Comparison of ENCODE assay signal across 18 cellular contexts in genomic region chr6:30804333-30804732, GRCh38. TPM values are rescaled to one million over a fixed set of nuclear protein-coding genes. Genes with fewer than 3 reads are reported as not detected.
A peak's percentile ranks its signal among the peaks of the same experiment; 100 is the strongest.
DNase-seq lines count a peak whose midpoint lies in the region; ATAC-seq and TF ChIP-seq lines count a peak whose summit lies in the region.
"Had no signal": no experiment of that assay in that cellular context is flagged by ENCODE, and none has a peak within 500 bp of the region (broad histone marks: within the 10 kb centered on the region; RNA-seq: fewer than 3 reads in every experiment).

No MANE protein-coding gene starts in this region.

- peaks cover 32% of the 10 kb centered on the region for H3K36me3 Mint-ChIP-seq in activated naive CD8-positive, alpha-beta T cell treated with anti-CD3 and anti-CD28 coated beads, Interleukin-2, amount 10 ng/mL, durations not matched to agents 7 days and 5 days
- H3K36me3 Mint-ChIP-seq in neural progenitor cell = no peaks in the 10 kb centered on the region
- H3K36me3 Mint-ChIP-seq: IgD-negative memory B cell had no signal

- H3K4me3 Mint-ChIP-seq in activated naive CD8-positive, alpha-beta T cell treated with anti-CD3 and anti-CD28 coated beads, Interleukin-2, amount 10 ng/mL, durations not matched to agents 7 days and 5 days = no peak overlapping the region
- peak overlapping the region; percentile 30 for H3K4me3 Mint-ChIP-seq in neural progenitor cell
- H3K4me3 Mint-ChIP-seq: IgD-negative memory B cell had no signal

- H3K27me3 ChIP-seq in BLaER1 treated with 17β-estradiol and CSF1 and Interleukin-3, amounts not matched to agents 10 nM and 100 nM = no peaks in the 10 kb centered on the region
- H3K27me3 ChIP-seq in HCT116 (ENCODE audit: insufficient read depth, low read length) (no peaks in the 10 kb centered on the region), neural progenitor cell (no peaks in the 10 kb centered on the region), right atrium auricular region (no peaks in the 10 kb centered on the region)
- H3K27me3 ChIP-seq: BLaER1 had no signal

- H3K4me1 ChIP-seq in BLaER1 treated with 17β-estradiol and CSF1 and Interleukin-3, amounts not matched to agents 10 nM and 100 nM = peaks cover 0 to 26% (median 11%) of the 10 kb centered on the region in 10 experiments; a peak in 15 of 20 replicates
- H3K4me1 ChIP-seq in HCT116 (ENCODE audit: control insufficient read depth in 1 of 2, insufficient read depth in 2 of 2, low read length in 2 of 2) (peaks cover 38 to 64% of the 10 kb centered on the region in 2 experiments), neural progenitor cell (no peaks in the 10 kb centered on the region), right atrium auricular region (no peaks in the 10 kb centered on the region)

- peaks cover 10% of the 10 kb centered on the region for H3K9me3 Mint-ChIP-seq in activated naive CD8-positive, alpha-beta T cell treated with anti-CD3 and anti-CD28 coated beads, Interleukin-2, amount 10 ng/mL, durations not matched to agents 7 days and 5 days
- no peaks in the 10 kb centered on the region for H3K9me3 Mint-ChIP-seq in neural progenitor cell
- H3K9me3 Mint-ChIP-seq: IgD-negative memory B cell had no signal

- no peaks in the 10 kb centered on the region for H3K27me3 Mint-ChIP-seq in activated naive CD8-positive, alpha-beta T cell treated with anti-CD3 and anti-CD28 coated beads, Interleukin-2, amount 10 ng/mL, durations not matched to agents 7 days and 5 days
- H3K27me3 Mint-ChIP-seq in neural progenitor cell (ENCODE audit: insufficient read depth, low read depth) = peaks cover 7% of the 10 kb centered on the region

- TF ChIP-seq CTCF in HCT116 (IDR thresholded peaks at IDR 0.05 in 2 of 3, conservative IDR thresholded peaks at IDR 0.05 in 1 of 3; ENCODE audit: borderline replicate concordance in 1 of 3, insufficient read depth in 1 of 3, low read depth in 2 of 3, low read length in 2 of 3) = no peak
- TF ChIP-seq CTCF in neural progenitor cell (IDR thresholded peaks at IDR 0.05) = no peak
- no peak for TF ChIP-seq CTCF in right atrium auricular region (IDR thresholded peaks at IDR 0.05)

- CTCF ChIA-PET in HCT116 (lab: Charles Lee) = interaction anchor here (1.7 kb wide), 1 partner anchor 283 kb away, joined by 3 read pairs; no protein-coding TSS in a partner anchor

- no peak for TF ChIP-seq RAD21 in HCT116 (IDR thresholded peaks at IDR 0.05; ENCODE audit: low read depth)

- no peaks in the 10 kb centered on the region for H4K20me1 ChIP-seq in BLaER1 treated with 17β-estradiol and CSF1 and Interleukin-3, amounts not matched to agents 10 nM and 100 nM
- H4K20me1 ChIP-seq in HCT116 (ENCODE audit: insufficient read depth) (no peaks in the 10 kb centered on the region), neural progenitor cell (ENCODE audit: low read depth) (no peaks in the 10 kb centered on the region)
- H4K20me1 ChIP-seq: BLaER1 had no signal

- no peaks in the 10 kb centered on the region for H3K9me2 ChIP-seq in HCT116 (ENCODE audit: insufficient read depth)

- peak overlapping the region; percentile 17 for H3K27ac Mint-ChIP-seq in activated naive CD8-positive, alpha-beta T cell treated with anti-CD3 and anti-CD28 coated beads, Interleukin-2, amount 10 ng/mL, durations not matched to agents 7 days and 5 days
- no peak overlapping the region for H3K27ac Mint-ChIP-seq in neural progenitor cell

- H3K9me3 ChIP-seq in BLaER1 treated with 17β-estradiol and CSF1 and Interleukin-3, amounts not matched to agents 10 nM and 100 nM (replicated peaks in 1 of 11) = peaks cover 0 to 20% (median 0%) of the 10 kb centered on the region in 11 experiments; a peak in 3 of 22 replicates
- H3K9me3 ChIP-seq in HCT116 (ENCODE audit: control insufficient read depth in 1 of 2, insufficient read depth in 1 of 2, low read depth in 1 of 2, low read length in 2 of 2) (no peaks in the 10 kb centered on the region), neural progenitor cell (ENCODE audit: low read depth) (no peaks in the 10 kb centered on the region), right atrium auricular region (no peaks in the 10 kb centered on the region)
- H3K9me3 ChIP-seq: BLaER1 had no signal

- no TSS peak for BruUV-seq in HCT116 (replicated peaks; lab: Mats Ljungman, UMichigan)

- RAD21 ChIA-PET in HCT116 (lab: Charles Lee; ENCODE audit: low non-redundant PET in 1 of 2, low total read pairs in 2 of 2, uncharacterized antibody in 2 of 2, unreplicated experiment in 2 of 2) = interaction anchor here in 1 of 2 experiments (0.6 kb wide), 1 partner anchor 21 kb away, joined by 3 read pairs; no protein-coding TSS in a partner anchor

- H3K9ac ChIP-seq in BLaER1 treated with 17β-estradiol and CSF1 and Interleukin-3, amounts not matched to agents 10 nM and 100 nM = no peak overlapping the region
- H3K9ac ChIP-seq in HCT116 (ENCODE audit: low read length) (no peak overlapping the region), neural progenitor cell (no peak overlapping the region)
- H3K9ac ChIP-seq: BLaER1 had no signal

- no peak for DNase-seq in HCT116 (ENCODE audit: low read depth, low spot score)
- no peak for DNase-seq in activated naive CD8-positive, alpha-beta T cell treated with anti-CD3 and anti-CD28 coated beads, Interleukin-2, amount 10 ng/mL, durations not matched to agents 7 days and 5 days
- no peak for DNase-seq in neural progenitor cell (ENCODE audit: low spot score)
- no peak for DNase-seq in SKM-1 treated with dmso at 0.1 percent for 144 hours (lab: John Stamatoyannopoulos, UW; ENCODE audit: unreplicated experiment)
- no peak for DNase-seq in right atrium auricular region (ENCODE audit: low spot score)
- DNase-seq in activated effector memory CD4-positive, alpha-beta T cell treated with Interleukin-2 at 50 U/mL for 16 hours = no peak
- DNase-seq in cerebellar nuclear complex (lab: John Stamatoyannopoulos, UW) = no peak
- DNase-seq: DMS79; H7; MM.1S; NCI-H1092; NCI-H146; NCI-H2081 treated with DMSO at 0.1 percent for 48 hours; NK-92 treated with Interleukin-12 subunit alpha and Interleukin-12 subunit beta, amount 100 ng/mL, for 24 hours had no signal

- POLR2A ChIA-PET in HCT116 (lab: Charles Lee) = interaction anchor here (0.9 to 30.6 kb wide), 10 partner anchors 8 to 74 kb away, joined by 3 to 680 read pairs (median 16); partner anchors contain the start of genes FLOT1 and IER3
- POLR2A ChIA-PET in activated naive CD8-positive, alpha-beta T cell treated with anti-CD3 and anti-CD28 coated beads, Interleukin-2, amount 10 ng/mL, durations not matched to agents 7 days and 5 days (lab: Charles Lee) = interaction anchor here (0.6 kb wide), 1 partner anchor 102 kb away, joined by 4 read pairs; no protein-coding TSS in a partner anchor

- no peak for TF ChIP-seq POLR2A in HCT116 (IDR thresholded peaks at IDR 0.05; ENCODE audit: borderline replicate concordance, extremely low read depth, insufficient read depth, insufficient read length)

- H2AFZ ChIP-seq in HCT116 (ENCODE audit: low read depth, low read length, poor library complexity, severe bottlenecking) (no peak overlapping the region), neural progenitor cell (replicated peaks) (no peak overlapping the region)

- H3F3A ChIP-seq in neural progenitor cell (ENCODE audit: low read depth) = no peaks in the 10 kb centered on the region

- H3K4me1 Mint-ChIP-seq in activated naive CD8-positive, alpha-beta T cell treated with anti-CD3 and anti-CD28 coated beads, Interleukin-2, amount 10 ng/mL, durations not matched to agents 7 days and 5 days = peaks cover 27% of the 10 kb centered on the region
- peaks cover 14% of the 10 kb centered on the region for H3K4me1 Mint-ChIP-seq in neural progenitor cell

- H3K4me2 ChIP-seq in BLaER1 treated with 17β-estradiol and CSF1 and Interleukin-3, amounts not matched to agents 10 nM and 100 nM = peak overlapping the region in 7 of 11 experiments; percentile 9 to 74 (median 56); a peak in 11 of 22 replicates
- H3K4me2 ChIP-seq in HCT116 (ENCODE audit: low read length) (no peak overlapping the region), neural progenitor cell (no peak overlapping the region)
- H3K4me2 ChIP-seq: BLaER1 had no signal

- intact Hi-C loops in HCT116 (cut with micrococcal nuclease) = no loop called here

- no peak overlapping the region for H3K4me3 ChIP-seq in BLaER1 treated with 17β-estradiol and CSF1 and Interleukin-3, amounts not matched to agents 10 nM and 100 nM
- H3K4me3 ChIP-seq in HCT116 (replicated peaks in 1 of 2; ENCODE audit: low read depth in 1 of 2, low read length in 2 of 2) (no peak overlapping the region), neural progenitor cell (no peak overlapping the region), right atrium auricular region (no peak overlapping the region)
- H3K4me3 ChIP-seq: BLaER1 had no signal

- H3K79me2 ChIP-seq in HCT116 (ENCODE audit: insufficient read depth, low read length) (no peaks in the 10 kb centered on the region), neural progenitor cell (ENCODE audit: low read depth) (no peaks in the 10 kb centered on the region)

- peak overlapping the region in 1 of 11 experiments; percentile 20; a peak in 1 of 22 replicates for H3K27ac ChIP-seq in BLaER1 treated with 17β-estradiol and CSF1 and Interleukin-3, amounts not matched to agents 10 nM and 100 nM
- peak overlapping the region; percentile 69 for H3K27ac ChIP-seq in HCT116 (ENCODE audit: low read depth, low read length)
- no peak overlapping the region for H3K27ac ChIP-seq in neural progenitor cell
- H3K27ac ChIP-seq in right atrium auricular region = no peak overlapping the region
- H3K27ac ChIP-seq: BLaER1 had no signal

- no peaks in the 10 kb centered on the region for H3K36me3 ChIP-seq in BLaER1 treated with 17β-estradiol and CSF1 and Interleukin-3, amounts not matched to agents 10 nM and 100 nM
- no peaks in the 10 kb centered on the region for H3K36me3 ChIP-seq in HCT116 (ENCODE audit: control insufficient read depth in 1 of 2, insufficient read depth in 2 of 2, low read length in 2 of 2)
- H3K36me3 ChIP-seq in neural progenitor cell = no peaks in the 10 kb centered on the region
- H3K36me3 ChIP-seq in right atrium auricular region = no peaks in the 10 kb centered on the region
- H3K36me3 ChIP-seq: BLaER1 had no signal

- ATAC-seq in HCT116 = no peak
- no peak for ATAC-seq in activated naive CD8-positive, alpha-beta T cell treated with anti-CD3 and anti-CD28 coated beads, Interleukin-2, amount 10 ng/mL, durations not matched to agents 7 days and 5 days (ENCODE audit: low read depth)
- ATAC-seq: Right ventricle myocardium inferior had no signal

TF ChIP-seq in HCT116, 20 proteins besides CTCF, POLR2A, EP300 and RAD21 (continues in another document):
- TF ChIP-seq MAX (IDR thresholded peaks at IDR 0.05) (no peak), EZH2 (IDR thresholded peaks at IDR 0.05) (no peak), TCF7L2 (IDR thresholded peaks at IDR 0.05; ENCODE audit: borderline replicate concordance, extremely low read depth, insufficient read depth, insufficient read length) (no peak)

RNA-seq across cellular contexts. Expression of gene IER3, which starts 60.0 kb away (rescaled TPM):
- 952 TPM for total RNA-seq in HCT116 (2021; ENCODE audit: unreplicated experiment)
- polyA plus RNA-seq in HCT116 (2012) = 1,025 and 1,062 TPM in 2 replicates
- total RNA-seq in activated naive CD8-positive, alpha-beta T cell treated with anti-CD3 and anti-CD28 coated beads, Interleukin-2, amount 10 ng/mL, durations not matched to agents 7 days and 5 days = 10 to 100 TPM; 49.1 to 52.7 TPM
- 2.0 and 7.1 TPM in 2 replicates for total RNA-seq in neural progenitor cell (ENCODE audit: low replicate concordance)
- total RNA-seq in right atrium auricular region = 100 to 1,000 TPM in 1 of 2 donors, 10 to 100 TPM in 1; 43.6 to 144 TPM

Comparison
In these comparisons a context has a peak if more than half of its experiments do, and no peak if none do; other contexts are left out.
1. H3K4me2 ChIP-seq: peak in BLaER1 treated with 17β-estradiol and CSF1 and Interleukin-3, amounts not matched to agents 10 nM and 100 nM (7 of 11); none in HCT116 (single experiment) and neural progenitor cell (single experiment).